17 cellular contexts compared by ENCODE assay signal in the genomic region with DNA sequence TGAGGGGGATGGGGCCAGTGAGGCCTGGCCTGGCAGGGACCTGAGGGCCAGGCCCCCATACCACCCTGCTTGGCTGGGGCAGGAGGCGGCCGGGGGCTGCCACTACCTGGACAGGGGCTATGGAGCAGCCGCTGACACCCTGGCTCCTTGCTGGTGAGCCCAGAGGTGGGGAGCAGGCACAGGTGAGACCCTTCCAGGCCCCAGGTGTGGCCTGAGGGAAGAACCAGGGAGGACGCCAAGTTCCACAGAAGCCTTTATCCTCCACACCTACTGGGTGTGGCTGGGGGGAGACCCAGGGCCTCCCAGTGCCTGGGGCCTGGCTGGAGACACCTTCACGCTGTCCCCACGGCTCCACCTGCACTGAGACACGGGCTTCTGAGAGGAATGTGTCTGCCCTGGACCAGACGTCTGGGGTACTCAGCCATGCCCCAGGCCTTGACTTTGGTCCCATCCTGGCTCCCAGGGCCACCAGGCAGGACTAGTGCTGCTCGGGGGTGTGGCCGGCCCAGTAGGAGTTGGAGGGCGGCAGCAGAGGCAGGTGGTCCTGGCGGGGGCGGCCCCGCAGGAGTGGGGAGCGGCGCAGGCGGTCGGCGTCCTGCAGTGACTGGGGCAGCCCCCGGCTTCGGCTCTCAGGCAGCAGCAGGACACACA. TPM values are rescaled to one million over a fixed set of nuclear protein-coding genes. Genes with fewer than 3 reads are reported as not detected.
"Had no signal": no experiment of that assay in that cellular context is flagged by ENCODE, and none has a peak within 500 bp of the region (broad histone marks: within the 10 kb centered on the region; RNA-seq: fewer than 3 reads in every experiment).

No MANE protein-coding gene starts in this region.

- H3K36me3 ChIP-seq: thyroid gland had no signal

- H3K9me3 Mint-ChIP-seq: activated CD8-positive, alpha-beta T cell treated with anti-CD3 and anti-CD28 coated beads for 36 hours; activated naive CD8-positive, alpha-beta T cell treated with anti-CD3 and anti-CD28 coated beads for 36 hours; activated T-cell treated with anti-CD3 and anti-CD28 coated beads, Interleukin-2, amount 50 U/mL, for 72 hours; nephron; stimulated activated effector memory CD8-positive, alpha-beta T cell treated with anti-CD3 and anti-CD28 coated beads, Interleukin-12 subunit alpha, Interleukin-12 subunit beta, amount 100 ng/mL, for 72 hours had no signal

- H3K27ac ChIP-seq: thyroid gland had no signal

- FAIRE-seq: urothelium cell line had no signal

- H3K4me3 ChIP-seq: thyroid gland had no signal

- H3K27me3 ChIP-seq: thyroid gland had no signal

- H3K36me3 Mint-ChIP-seq: activated naive CD8-positive, alpha-beta T cell treated with anti-CD3 and anti-CD28 coated beads for 36 hours; stimulated activated effector memory CD8-positive, alpha-beta T cell treated with anti-CD3 and anti-CD28 coated beads, Interleukin-12 subunit alpha, Interleukin-12 subunit beta, amount 100 ng/mL, for 72 hours had no signal

- H3K9me3 ChIP-seq: thyroid gland had no signal

- H3K4me1 Mint-ChIP-seq: activated naive CD8-positive, alpha-beta T cell treated with anti-CD3 and anti-CD28 coated beads for 36 hours; nephron; stimulated activated effector memory CD8-positive, alpha-beta T cell treated with anti-CD3 and anti-CD28 coated beads, Interleukin-12 subunit alpha, Interleukin-12 subunit beta, amount 100 ng/mL, for 72 hours had no signal

- ATAC-seq: activated CD8-positive, alpha-beta T cell treated with anti-CD3 and anti-CD28 coated beads for 36 hours; activated T-cell treated with anti-CD3 and anti-CD28 coated beads, Interleukin-2, amount 50 U/mL, for 72 hours; SK-N-SH treated with all-trans-retinoic acid at 6 μM for 48 hours; stimulated activated effector memory CD8-positive, alpha-beta T cell treated with anti-CD3 and anti-CD28 coated beads, Interleukin-12 subunit alpha, Interleukin-12 subunit beta, amount 100 ng/mL, for 72 hours had no signal

- H3K4me3 Mint-ChIP-seq: activated CD8-positive, alpha-beta T cell treated with anti-CD3 and anti-CD28 coated beads for 36 hours; activated naive CD8-positive, alpha-beta T cell treated with anti-CD3 and anti-CD28 coated beads for 36 hours; activated T-cell treated with anti-CD3 and anti-CD28 coated beads, Interleukin-2, amount 50 U/mL, for 72 hours; nephron; stimulated activated effector memory CD8-positive, alpha-beta T cell treated with anti-CD3 and anti-CD28 coated beads, Interleukin-12 subunit alpha, Interleukin-12 subunit beta, amount 100 ng/mL, for 72 hours had no signal

- H3K27ac Mint-ChIP-seq: activated CD8-positive, alpha-beta T cell treated with anti-CD3 and anti-CD28 coated beads for 36 hours; activated naive CD8-positive, alpha-beta T cell treated with anti-CD3 and anti-CD28 coated beads for 36 hours; activated T-cell treated with anti-CD3 and anti-CD28 coated beads, Interleukin-2, amount 50 U/mL, for 72 hours; nephron; stimulated activated effector memory CD8-positive, alpha-beta T cell treated with anti-CD3 and anti-CD28 coated beads, Interleukin-12 subunit alpha, Interleukin-12 subunit beta, amount 100 ng/mL, for 72 hours had no signal

- DNase-seq: activated CD8-positive, alpha-beta memory T cell treated with anti-CD3 and anti-CD28 coated beads, Interleukin-2, amount 50 U/mL, for 4 hours; activated CD8-positive, alpha-beta T cell treated with anti-CD3 and anti-CD28 coated beads for 36 hours; activated gamma-delta T cell; activated naive CD8-positive, alpha-beta T cell treated with anti-CD3 and anti-CD28 coated beads for 36 hours; activated T-cell treated with anti-CD3 and anti-CD28 coated beads, Interleukin-2, amount 50 U/mL, for 72 hours; anterior cingulate cortex; erythroblast; kidney glomerular epithelial cell; occipital lobe; thyroid gland had no signal

RNA-seq across cellular contexts. Expression of a gene that starts 4.7 kb away (rescaled TPM):
- total RNA-seq: activated naive CD8-positive, alpha-beta T cell treated with anti-CD3 and anti-CD28 coated beads for 36 hours; occipital lobe had no signal

RNA-seq across cellular contexts. Expression of a gene that starts 24.1 kb away (rescaled TPM):
- total RNA-seq: activated CD8-positive, alpha-beta T cell treated with anti-CD3 and anti-CD28 coated beads for 36 hours; activated naive CD8-positive, alpha-beta T cell treated with anti-CD3 and anti-CD28 coated beads for 36 hours; activated T-cell treated with anti-CD3 and anti-CD28 coated beads, Interleukin-2, amount 50 U/mL, for 72 hours; liver; mesenteric fat pad; T-helper 1 cell treated with Interleukin-12 subunit alpha and Interleukin-12 subunit beta and Interleukin-4 antibody, amounts not matched to agents 30 ng/mL and 1 ng/mL, for 36 hours; thyroid gland had no signal
